12 cellular contexts compared by ENCODE assay signal in genomic region chr10:78165617-78166016, GRCh38.
DNase-seq lines count a peak whose midpoint lies in the region; ATAC-seq and TF ChIP-seq lines count a peak whose summit lies in the region.
"Had no signal": no experiment of that assay in that cellular context is flagged by ENCODE, and none has a peak within 500 bp of the region (broad histone marks: within the 10 kb centered on the region; RNA-seq: fewer than 3 reads in every experiment).

No MANE protein-coding gene starts in this region.

- H3K36me3 Mint-ChIP-seq in type B pancreatic cell (no peaks in the 10 kb centered on the region), Calu3 (ENCODE audit: insufficient read depth, unreplicated experiment) (no peaks in the 10 kb centered on the region)

- H3K4me1 Mint-ChIP-seq in type B pancreatic cell (ENCODE audit: unreplicated experiment) (peaks cover 5% of the 10 kb centered on the region), Calu3 (ENCODE audit: low read depth, unreplicated experiment) (no peaks in the 10 kb centered on the region)

- CTCF ChIA-PET in Calu3 (lab: Charles Lee) = no interaction called here

- H3K27ac Mint-ChIP-seq in type B pancreatic cell (no peak overlapping the region), Calu3 (ENCODE audit: unreplicated experiment) (no peak overlapping the region)

- H3K4me3 Mint-ChIP-seq in type B pancreatic cell = no peak overlapping the region
- no peak overlapping the region for H3K4me3 Mint-ChIP-seq in Calu3 (ENCODE audit: low read depth, unreplicated experiment)

- no peak for ATAC-seq in heart left ventricle

- intact Hi-C loops in adrenal gland (cut with DNase I) = no loop called here
- intact Hi-C loops in heart left ventricle (cut with DNase I) = no loop called here
- intact Hi-C loops in Calu3 (cut with micrococcal nuclease; ENCODE audit: unreplicated experiment) = no loop called here

- H3K36me3 ChIP-seq in adrenal gland (replicated peaks in 1 of 2) (no peaks in the 10 kb centered on the region), heart left ventricle (no peaks in the 10 kb centered on the region)
- H3K36me3 ChIP-seq: esophagus muscularis mucosa had no signal

- H3K4me3 ChIP-seq in epithelial cell of proximal tubule (ENCODE audit: low read depth, low read length) (no peak overlapping the region), adrenal gland (no peak overlapping the region), heart left ventricle (no peak overlapping the region)
- H3K4me3 ChIP-seq: esophagus muscularis mucosa, SK-N-MC, skin epidermis had no signal

- TF ChIP-seq POLR2A in adrenal gland (IDR thresholded peaks at IDR 0.05) (no peak), heart left ventricle (IDR thresholded peaks at IDR 0.05) (no peak)

- H3K27me3 Mint-ChIP-seq in type B pancreatic cell = peaks cover 5% of the 10 kb centered on the region
- peaks cover 98% of the 10 kb centered on the region for H3K27me3 Mint-ChIP-seq in Calu3 (ENCODE audit: unreplicated experiment)

- 62 to 95% (median 81%) methylated on average over 3 of the region's 3 CpGs for WGBS in adrenal gland, 4 donors
- WGBS in heart left ventricle, 4 donors = 51 to 71% (median 62%) methylated on average over 3 of the region's 3 CpGs

- no peaks in the 10 kb centered on the region for H3K9me3 ChIP-seq in adrenal gland (replicated peaks in 1 of 3)
- H3K9me3 ChIP-seq in heart left ventricle = peaks cover 0 to 12% (median 0%) of the 10 kb centered on the region in 12 donors

- no peaks in the 10 kb centered on the region for H3K9me3 Mint-ChIP-seq in type B pancreatic cell
- H3K9me3 Mint-ChIP-seq in Calu3 (ENCODE audit: low read depth, unreplicated experiment) = no peaks in the 10 kb centered on the region

- TF ChIP-seq CTCF in epithelial cell of proximal tubule (conservative IDR thresholded peaks at IDR 0.05; ENCODE audit: low read depth, low read length) (peak; percentile 46), type B pancreatic cell (conservative IDR thresholded peaks at IDR 0.05) (peak; percentile 48), adrenal gland (IDR thresholded peaks at IDR 0.05) (no peak), heart left ventricle (IDR thresholded peaks at IDR 0.05) (no peak), Calu3 (IDR thresholded peaks at IDR 0.05; ENCODE audit: unreplicated experiment) (no peak)

- H3K27me3 ChIP-seq in adrenal gland (peaks cover 6% of the 10 kb centered on the region), heart left ventricle (peaks cover 0 to 4% (median 0%) of the 10 kb centered on the region in 9 donors)
- H3K27me3 ChIP-seq: esophagus muscularis mucosa had no signal

- no TSS peak for BruUV-seq in Calu3 (replicated peaks; lab: Mats Ljungman, UMichigan)

- DNase-seq in NCI-H1436 (lab: John Stamatoyannopoulos, UW) (peak; percentile 12), NCI-H1436 treated with DMSO at 0.1 percent for 48 hours (lab: John Stamatoyannopoulos, UW) (no peak), NCI-H2227 treated with DMSO at 0.1 percent for 48 hours (lab: John Stamatoyannopoulos, UW) (peak; percentile 4), epithelial cell of proximal tubule (ENCODE audit: low read depth) (no peak), type B pancreatic cell (ENCODE audit: extremely low spot score, unreplicated experiment) (no peak), adrenal gland (no peak), heart left ventricle (no peak), Calu3 (no peak)
- DNase-seq: aorta had no signal

- H3K27ac ChIP-seq in adrenal gland (no peak overlapping the region), heart left ventricle (no peak overlapping the region)
- H3K27ac ChIP-seq: esophagus muscularis mucosa, SK-N-MC, skin epidermis had no signal

- H3K4me1 ChIP-seq in adrenal gland (replicated peaks in 1 of 2) (no peaks in the 10 kb centered on the region), heart left ventricle (no peaks in the 10 kb centered on the region)
- H3K4me1 ChIP-seq: esophagus muscularis mucosa had no signal

Comparison
In these comparisons a context has a peak if more than half of its experiments do, and no peak if none do; other contexts are left out.
1. DNase-seq: peak in NCI-H1436 (single experiment) and NCI-H2227 treated with DMSO at 0.1 percent for 48 hours (single experiment); none in NCI-H1436 treated with DMSO at 0.1 percent for 48 hours (single experiment), epithelial cell of proximal tubule (single experiment), type B pancreatic cell (single experiment), adrenal gland (0 of 7), heart left ventricle (0 of 5) and Calu3 (single experiment).
2. CTCF ChIP-seq: peak in epithelial cell of proximal tubule (single experiment) and type B pancreatic cell (single experiment); none in adrenal gland (0 of 6), heart left ventricle (0 of 12) and Calu3 (single experiment).